In the genomic region with DNA sequence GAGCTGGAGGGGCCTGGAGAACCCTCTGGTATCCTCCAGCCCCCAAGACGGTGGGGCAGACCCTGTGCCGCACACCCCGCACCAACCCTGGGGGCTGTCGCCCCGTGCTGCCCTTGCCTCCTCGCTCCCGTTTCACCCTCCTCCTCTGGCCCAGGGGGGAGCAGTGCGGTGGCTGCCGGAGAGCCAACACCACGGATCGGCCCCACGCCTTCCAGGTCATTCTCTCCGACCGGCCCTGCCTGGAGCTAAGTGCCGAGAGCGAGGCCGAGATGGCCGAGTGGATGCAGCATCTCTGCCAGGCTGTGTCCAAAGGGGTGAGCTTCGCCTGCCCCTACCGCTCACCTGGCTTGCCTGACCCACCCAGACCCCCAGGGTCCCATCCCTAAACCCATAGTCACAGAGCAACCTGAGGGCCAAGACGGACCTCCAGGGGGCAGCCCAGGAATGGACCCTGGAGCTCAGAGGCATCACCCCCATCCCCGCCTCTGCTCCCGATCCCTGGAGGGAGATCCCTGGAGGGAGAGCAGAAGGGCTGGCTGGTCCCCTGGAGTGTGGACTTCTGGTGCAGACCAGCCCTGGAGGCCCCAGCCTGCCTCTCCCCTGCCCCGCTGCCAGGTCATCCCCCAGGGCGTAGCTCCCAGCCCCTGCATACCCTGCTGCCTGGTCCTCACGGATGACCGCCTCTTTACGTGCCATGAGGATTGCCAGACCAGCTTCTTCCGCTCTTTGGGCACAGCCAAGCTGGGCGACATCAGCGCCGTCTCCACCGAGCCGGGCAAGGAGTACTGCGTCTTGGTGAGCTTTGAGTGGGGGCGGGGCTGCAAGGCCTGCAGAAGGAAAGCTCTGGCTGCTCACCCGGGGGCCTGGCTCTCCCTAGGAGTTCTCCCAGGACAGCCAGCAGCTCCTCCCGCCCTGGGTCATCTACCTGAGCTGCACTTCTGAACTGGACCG, we compare ENCODE assay signal across 1 cellular context.
TF ChIP-seq lines count a peak whose summit lies in the region.

No MANE protein-coding gene starts in this region.

TF ChIP-seq in HEK293, 187 proteins besides CTCF, POLR2A, EP300 and RAD21 (continued from another document):
- TF ChIP-seq, protein P1, sequence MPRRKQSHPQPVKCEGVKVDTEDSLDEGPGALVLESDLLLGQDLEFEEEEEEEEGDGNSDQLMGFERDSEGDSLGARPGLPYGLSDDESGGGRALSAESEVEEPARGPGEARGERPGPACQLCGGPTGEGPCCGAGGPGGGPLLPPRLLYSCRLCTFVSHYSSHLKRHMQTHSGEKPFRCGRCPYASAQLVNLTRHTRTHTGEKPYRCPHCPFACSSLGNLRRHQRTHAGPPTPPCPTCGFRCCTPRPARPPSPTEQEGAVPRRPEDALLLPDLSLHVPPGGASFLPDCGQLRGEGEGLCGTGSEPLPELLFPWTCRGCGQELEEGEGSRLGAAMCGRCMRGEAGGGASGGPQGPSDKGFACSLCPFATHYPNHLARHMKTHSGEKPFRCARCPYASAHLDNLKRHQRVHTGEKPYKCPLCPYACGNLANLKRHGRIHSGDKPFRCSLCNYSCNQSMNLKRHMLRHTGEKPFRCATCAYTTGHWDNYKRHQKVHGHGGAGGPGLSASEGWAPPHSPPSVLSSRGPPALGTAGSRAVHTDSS (tag by site-specific recombination; IDR thresholded peaks at IDR 0.05) = no peak
- TF ChIP-seq GLIS1 (tag by site-specific recombination; IDR thresholded peaks at IDR 0.05) = peak; percentile 63
- TF ChIP-seq ZFP37 (tag by site-specific recombination; IDR thresholded peaks at IDR 0.05) = no peak
- peak; percentile 92 for TF ChIP-seq HOXA7 (CRISPR knock-in tag; IDR thresholded peaks at IDR 0.05; ENCODE audit: borderline replicate concordance)
- TF ChIP-seq ZNF248 (tag by site-specific recombination; IDR thresholded peaks at IDR 0.05) = no peak
